8 cellular contexts compared by ENCODE assay signal in genomic region chr3:194485876-194486539, GRCh38. TPM values are rescaled to one million over a fixed set of nuclear protein-coding genes. Genes with fewer than 3 reads are reported as not detected.
DNase-seq lines count a peak whose midpoint lies in the region; ATAC-seq and TF ChIP-seq lines count a peak whose summit lies in the region.

No MANE protein-coding gene starts in this region.

- DNase-seq in AG04449 (ENCODE audit: low read depth, low spot score) (no peak), HK-2 (ENCODE audit: unreplicated experiment) (peak; percentile 63), colonic mucosa (peak; percentile 45), right lobe of liver (peak; percentile 47 to 66 (median 62)), midbrain (lab: John Stamatoyannopoulos, UW) (no peak)
- DNase-seq in activated CD4-positive, alpha-beta T cell treated with anti-CD3 and anti-CD28 coated beads for 4 hours, result peak; percentile 57 to 83
- peak in 2 of 3 donors; percentile 13 to 38 for DNase-seq in stimulated activated CD4-positive, alpha-beta T cell treated with anti-CD3 and anti-CD28 coated beads, TNF-alpha, amount 100 ng/mL, for 48 hours (ENCODE audit: low read depth in 3 of 3)

- ATAC-seq in GM19324 (IDR thresholded peaks at IDR 0.05; ENCODE audit: low FRiP score, unreplicated experiment), result peak; percentile 20
- peak; percentile 22 to 32 (median 26) for ATAC-seq in right lobe of liver

- H3K4me3 ChIP-seq in AG04449 (ENCODE audit: low read depth, low read length) (peak overlapping the region; percentile 84), colonic mucosa (peak overlapping the region; percentile 69), right lobe of liver (peak overlapping the region; percentile 59 to 77 (median 62))

- TF ChIP-seq CTCF in AG04449 (IDR thresholded peaks at IDR 0.05; ENCODE audit: insufficient read depth, low read length, missing control alignments) (peak; percentile 22), colonic mucosa (IDR thresholded peaks at IDR 0.05) (no peak), right lobe of liver (IDR thresholded peaks at IDR 0.05) (no peak)

- CTCF ChIA-PET in AG04449 (lab: Yijun Ruan, JAX), result interaction anchor here (0.9 to 3.9 kb wide), 4 partner anchors 9 to 108 kb away, joined by 3 to 43 read pairs (median 14); no protein-coding TSS in a partner anchor

- peak overlapping the region; percentile 94 to 99 for H3K9ac ChIP-seq in colonic mucosa (ENCODE audit: low read depth in 2 of 2, low read length in 2 of 2)

- POLR2A ChIA-PET in AG04449 (lab: Yijun Ruan, JAX), result interaction anchor here (1.0 to 1.1 kb wide), 2 partner anchors 97 to 108 kb away, joined by 3 to 5 read pairs; no protein-coding TSS in a partner anchor

- peaks cover 8% of the 10 kb centered on the region for H3K4me1 ChIP-seq in colonic mucosa
- H3K4me1 ChIP-seq in right lobe of liver, result peaks cover 0 to 42% (median 9%) of the 10 kb centered on the region in 4 donors

- H3K9me3 ChIP-seq in colonic mucosa (no peaks in the 10 kb centered on the region), right lobe of liver (no peaks in the 10 kb centered on the region)

- H3K27me3 ChIP-seq in colonic mucosa, result no peaks in the 10 kb centered on the region
- no peaks in the 10 kb centered on the region for H3K27me3 ChIP-seq in right lobe of liver

- no peaks in the 10 kb centered on the region for H3K36me3 ChIP-seq in colonic mucosa
- no peaks in the 10 kb centered on the region for H3K36me3 ChIP-seq in right lobe of liver

- intact Hi-C loops in colonic mucosa (cut with DNase I) (loop anchor here (5.0 kb wide), 1 partner anchor 86 kb away; no protein-coding TSS in a partner anchor), right lobe of liver (cut with DNase I) (no loop called here)

- H3K27ac ChIP-seq in colonic mucosa (peak overlapping the region; percentile 65), right lobe of liver (peak overlapping the region; percentile 87 to 93 (median 89))

- 0% methylated on average over 9 of the region's 42 CpGs for WGBS in right lobe of liver (ENCODE audit: insufficient coverage, low coverage, low lambda C conversion rate, missing lambda C conversion rate)

- peak; percentile 45 for TF ChIP-seq POLR2A in right lobe of liver (IDR thresholded peaks at IDR 0.05)

RNA-seq across cellular contexts. Expression of gene ATP13A3, which starts 0.8 kb away (rescaled TPM):
- total RNA-seq in colonic mucosa, result 10 to 100 TPM; 86.0 to 89.8 TPM
- total RNA-seq in right lobe of liver, result 100 to 1,000 TPM; 109 to 172 (median 145) TPM

Comparison
In these comparisons a context has a peak if more than half of its experiments do, and no peak if none do; other contexts are left out.
1. DNase-seq: peak in HK-2 (single experiment), activated CD4-positive, alpha-beta T cell treated with anti-CD3 and anti-CD28 coated beads for 4 hours (2 of 2), colonic mucosa (single experiment), right lobe of liver (3 of 3) and stimulated activated CD4-positive, alpha-beta T cell treated with anti-CD3 and anti-CD28 coated beads, TNF-alpha, amount 100 ng/mL, for 48 hours (2 of 3); none in AG04449 (single experiment) and midbrain (single experiment).
2. Peak in every context shown above with its lines, with median percentiles within 50 percentile points of each other: H3K4me3 ChIP-seq.